In genomic region chr14:77053046-77053841, GRCh38 we compare ENCODE assay signal across 8 cellular contexts. TPM values are rescaled to one million over a fixed set of nuclear protein-coding genes. Genes with fewer than 3 reads are reported as not detected.
A peak's percentile ranks its signal among the peaks of the same experiment; 100 is the strongest.
DNase-seq lines count a peak whose midpoint lies in the region; ATAC-seq and TF ChIP-seq lines count a peak whose summit lies in the region.

No MANE protein-coding gene starts in this region.

- no peak overlapping the region for H3K4me2 ChIP-seq in SK-N-SH

- H2AFZ ChIP-seq in SK-N-SH (ENCODE audit: low read depth) = no peak overlapping the region

- H3K9ac ChIP-seq in SK-N-SH (no peak overlapping the region), skeletal muscle tissue (ENCODE audit: low read depth in 1 of 3, low read length in 3 of 3) (no peak overlapping the region)

- peak; percentile 96 for TF ChIP-seq RAD21 in SK-N-SH (IDR thresholded peaks at IDR 0.05; ENCODE audit: low read length)

- peaks cover 4% of the 10 kb centered on the region for H3F3A ChIP-seq in SK-N-SH (replicated peaks; ENCODE audit: insufficient read depth)

- peak; percentile 80 for ATAC-seq in HG03354 (IDR thresholded peaks at IDR 0.05; ENCODE audit: poor library complexity, severe bottlenecking, unreplicated experiment)
- peak; percentile 64 to 72 for ATAC-seq in left cardiac atrium
- ATAC-seq in HG03442 (IDR thresholded peaks at IDR 0.05; ENCODE audit: unreplicated experiment) = no peak

- H3K27me3 ChIP-seq in SK-N-SH (ENCODE audit: insufficient read depth) = no peaks in the 10 kb centered on the region
- H3K27me3 ChIP-seq in skeletal muscle tissue (ENCODE audit: control insufficient read depth in 3 of 3, insufficient read depth in 3 of 3, low read length in 3 of 3) = no peaks in the 10 kb centered on the region

- H3K9me3 Mint-ChIP-seq in activated naive CD8-positive, alpha-beta T cell treated with anti-CD3 and anti-CD28 coated beads for 36 hours = peaks cover 2% of the 10 kb centered on the region

- H3K27ac ChIP-seq in SK-N-SH (ENCODE audit: low read depth in 2 of 2, low read length in 1 of 2) (peak overlapping the region; percentile 10 to 70; a peak in 3 of 4 replicates), skeletal muscle tissue (ENCODE audit: low read depth, low read length) (peak overlapping the region; percentile 64)

- DNase-seq in EH (ENCODE audit: low read depth) (peak; percentile 74), SK-N-SH (peak; percentile 93), left cardiac atrium (peak; percentile 87), NCI-H128 (lab: John Stamatoyannopoulos, UW; ENCODE audit: unreplicated experiment) (no peak)
- peak; percentile 80 for DNase-seq in activated naive CD8-positive, alpha-beta T cell treated with anti-CD3 and anti-CD28 coated beads for 36 hours

- peak; percentile 98 for TF ChIP-seq CTCF in SK-N-SH (IDR thresholded peaks at IDR 0.05)

- POLR2A ChIA-PET in SK-N-SH (lab: Yijun Ruan, JAX) = interaction anchor here (1.2 to 1.4 kb wide), 2 partner anchors 26 to 134 kb away, joined by 3 to 7 read pairs; no protein-coding TSS in a partner anchor

- intact Hi-C loops in left cardiac atrium (cut with DNase I) = loop anchor here (1.0 to 2.0 kb wide), 2 partner anchors 138 to 140 kb away; no protein-coding TSS in a partner anchor

- H3K4me1 ChIP-seq in SK-N-SH (ENCODE audit: control insufficient read depth in 1 of 2, insufficient read depth in 2 of 2, low read depth in 1 of 2, low read length in 1 of 2) = peaks cover 8 to 24% of the 10 kb centered on the region in 2 experiments; a peak in 2 of 4 replicates
- peaks cover 17 to 23% (median 21%) of the 10 kb centered on the region in 3 donors for H3K4me1 ChIP-seq in skeletal muscle tissue (ENCODE audit: control insufficient read depth in 3 of 3, insufficient read depth in 3 of 3, low read length in 3 of 3)

- no peaks in the 10 kb centered on the region for H3K27me3 Mint-ChIP-seq in activated naive CD8-positive, alpha-beta T cell treated with anti-CD3 and anti-CD28 coated beads for 36 hours

- CTCF ChIA-PET in SK-N-SH (lab: Yijun Ruan, JAX) = interaction anchor here (0.6 to 24.4 kb wide), 48 partner anchors 11 to 287 kb away, joined by 3 to 484 read pairs (median 5); partner anchors contain the start of gene IRF2BPL

- H3K4me1 Mint-ChIP-seq in activated naive CD8-positive, alpha-beta T cell treated with anti-CD3 and anti-CD28 coated beads for 36 hours = peaks cover 18% of the 10 kb centered on the region

- no peak overlapping the region; a peak in 1 of 4 replicates for H3K4me3 ChIP-seq in SK-N-SH (ENCODE audit: low read depth in 2 of 2, low read length in 1 of 2)
- H3K4me3 ChIP-seq in skeletal muscle tissue (ENCODE audit: low read length in 3 of 3) = no peak overlapping the region

- peak overlapping the region; percentile 50 for H3K27ac Mint-ChIP-seq in activated naive CD8-positive, alpha-beta T cell treated with anti-CD3 and anti-CD28 coated beads for 36 hours

- H3K79me2 ChIP-seq in SK-N-SH (ENCODE audit: insufficient read depth) = no peaks in the 10 kb centered on the region

- H3K9me3 ChIP-seq in SK-N-SH (no peaks in the 10 kb centered on the region), skeletal muscle tissue (ENCODE audit: control insufficient read depth in 3 of 3, low read length in 3 of 3) (peaks cover 0 to 19% (median 8%) of the 10 kb centered on the region in 3 donors)

- no peak overlapping the region for H3K4me3 Mint-ChIP-seq in activated naive CD8-positive, alpha-beta T cell treated with anti-CD3 and anti-CD28 coated beads for 36 hours

- H3K36me3 Mint-ChIP-seq in activated naive CD8-positive, alpha-beta T cell treated with anti-CD3 and anti-CD28 coated beads for 36 hours = no peaks in the 10 kb centered on the region

- H3K9me2 ChIP-seq in SK-N-SH = no peaks in the 10 kb centered on the region

- H3K36me3 ChIP-seq in SK-N-SH (replicated peaks in 1 of 2; ENCODE audit: control insufficient read depth in 1 of 2, insufficient read depth in 2 of 2, low read length in 1 of 2) (no peaks in the 10 kb centered on the region), skeletal muscle tissue (ENCODE audit: control insufficient read depth in 3 of 3, insufficient read depth in 3 of 3, low read length in 3 of 3) (no peaks in the 10 kb centered on the region)

- WGBS in SK-N-SH (ENCODE audit: low lambda C conversion rate) = 48% methylated on average over 17 of the region's 21 CpGs

- H4K20me1 ChIP-seq in SK-N-SH (ENCODE audit: insufficient read depth) = no peaks in the 10 kb centered on the region

- no peak; a peak in 2 of 4 replicates for TF ChIP-seq EP300 in SK-N-SH (IDR thresholded peaks at IDR 0.05; ENCODE audit: borderline replicate concordance in 1 of 2, low read depth in 1 of 2, low read length in 1 of 2)

TF ChIP-seq in SK-N-SH, 30 proteins besides CTCF, POLR2A, EP300 and RAD21 (continues in another document):
- TF ChIP-seq NRF1 (IDR thresholded peaks at IDR 0.05; ENCODE audit: low read depth, low read length) = peak; percentile 25; the same call in 1 of the 2 replicates
- no peak for TF ChIP-seq EZH2phosphoT487 (IDR thresholded peaks at IDR 0.05; ENCODE audit: borderline replicate concordance, low read depth)
- no peak for TF ChIP-seq TAF1 (IDR thresholded peaks at IDR 0.05; ENCODE audit: borderline replicate concordance, low read depth, low read length)
- no peak for TF ChIP-seq IRF3 (IDR thresholded peaks at IDR 0.05; ENCODE audit: low read depth, low read length)
- no peak for TF ChIP-seq MAX (IDR thresholded peaks at IDR 0.05; ENCODE audit: low read depth)
- TF ChIP-seq TEAD4 (IDR thresholded peaks at IDR 0.05; ENCODE audit: borderline replicate concordance, insufficient read depth) = no peak
- peak; percentile 56 for TF ChIP-seq CHD2 (IDR thresholded peaks at IDR 0.05; ENCODE audit: low read length, partially characterized antibody)
- TF ChIP-seq GATA2 (CRISPR knock-in tag; IDR thresholded peaks at IDR 0.05) = peak; percentile 71
- TF ChIP-seq TCF12 (IDR thresholded peaks at IDR 0.05) = peak; percentile 67
- no peak for TF ChIP-seq ELF1 (IDR thresholded peaks at IDR 0.05)
- TF ChIP-seq JUND (IDR thresholded peaks at IDR 0.05) = no peak
- no peak for TF ChIP-seq USF1 (IDR thresholded peaks at IDR 0.05; ENCODE audit: borderline replicate concordance, low read depth)
- TF ChIP-seq PBX3 (IDR thresholded peaks at IDR 0.05) = peak; percentile 57
- no peak for TF ChIP-seq RFX5 (IDR thresholded peaks at IDR 0.05; ENCODE audit: low read length)
- TF ChIP-seq MXI1 (IDR thresholded peaks at IDR 0.05; ENCODE audit: low read depth, low read length) = peak; percentile 46; the same call in 1 of the 2 replicates
- TF ChIP-seq NFIC (IDR thresholded peaks at IDR 0.05; ENCODE audit: borderline replicate concordance) = peak; percentile 24; the same call in 1 of the 2 replicates

RNA-seq across cellular contexts. Expression of gene IRF2BPL, which starts 24.7 kb away (rescaled TPM):
- 10.9 and 17.1 TPM in 2 replicates for polyA plus RNA-seq in SK-N-SH (2012; rRNA removed)
- 9.1 and 14.4 TPM in 2 replicates for polyA plus RNA-seq in SK-N-SH (2012; cell fraction: cytosol; rRNA removed)
- polyA plus RNA-seq in SK-N-SH (2012; cell fraction: nucleus; rRNA removed) = 16.2 and 16.9 TPM in 2 replicates
- total RNA-seq in activated naive CD8-positive, alpha-beta T cell treated with anti-CD3 and anti-CD28 coated beads for 36 hours = 10 to 100 TPM; 34.8 to 36.2 TPM
- total RNA-seq in left cardiac atrium = 10 to 100 TPM; 41.4 to 47.5 TPM
- 20.9 TPM for total RNA-seq in skeletal muscle tissue

RNA-seq across cellular contexts. Expression of gene CIPC, which starts 44.8 kb away (rescaled TPM):
- polyA plus RNA-seq in SK-N-SH (2012; rRNA removed) = 6.5 and 9.6 TPM in 2 replicates
- polyA plus RNA-seq in SK-N-SH (2012; cell fraction: cytosol; rRNA removed) = 8.0 and 8.5 TPM in 2 replicates
- polyA plus RNA-seq in SK-N-SH (2012; cell fraction: nucleus; rRNA removed) = 8.3 and 10.3 TPM in 2 replicates
- total RNA-seq in activated naive CD8-positive, alpha-beta T cell treated with anti-CD3 and anti-CD28 coated beads for 36 hours = 10 to 100 TPM; 10.8 to 12.2 TPM
- total RNA-seq in left cardiac atrium (10 to 100 TPM; 56.2 to 57.6 TPM), skeletal muscle tissue (13.6 TPM)
